15 cellular contexts compared by ENCODE assay signal in genomic region chr7:55145606-55146005, GRCh38.
DNase-seq lines count a peak whose midpoint lies in the region; ATAC-seq and TF ChIP-seq lines count a peak whose summit lies in the region.
"Had no signal": no experiment of that assay in that cellular context is flagged by ENCODE, and none has a peak within 500 bp of the region (broad histone marks: within the 10 kb centered on the region; RNA-seq: fewer than 3 reads in every experiment).

No MANE protein-coding gene starts in this region.

- no peak overlapping the region for H3K27ac ChIP-seq in endodermal cell (ENCODE audit: low read depth, low read length)
- no peak overlapping the region for H3K27ac ChIP-seq in spleen
- no peak overlapping the region for H3K27ac ChIP-seq in upper lobe of left lung
- H3K27ac ChIP-seq: C4-2B had no signal

- H3K36me3 Mint-ChIP-seq in HFFc6 (ENCODE audit: low read depth) (peaks cover 67% of the 10 kb centered on the region), endodermal cell (ENCODE audit: low read depth) (no peaks in the 10 kb centered on the region), glutamatergic neuron (ENCODE audit: unreplicated experiment) (peaks cover 9% of the 10 kb centered on the region)

- ATAC-seq in upper lobe of left lung (ENCODE audit: low FRiP score in 2 of 2) = no peak
- no peak for ATAC-seq in HG02885 (IDR thresholded peaks at IDR 0.05; ENCODE audit: poor library complexity, unreplicated experiment)
- ATAC-seq: GM12878 had no signal

- H3K9me3 Mint-ChIP-seq in HFFc6 (no peaks in the 10 kb centered on the region), endodermal cell (no peaks in the 10 kb centered on the region), glutamatergic neuron (ENCODE audit: unreplicated experiment) (peaks cover 5% of the 10 kb centered on the region)
- H3K9me3 Mint-ChIP-seq: CD4-positive, alpha-beta T cell; H9 had no signal

- no peaks in the 10 kb centered on the region for H3K27me3 ChIP-seq in endodermal cell (ENCODE audit: control insufficient read depth, insufficient read depth, low read length, poor library complexity, severe bottlenecking)
- H3K27me3 ChIP-seq in spleen (replicated peaks in 1 of 7) = peaks cover 0 to 12% (median 0%) of the 10 kb centered on the region in 7 donors
- H3K27me3 ChIP-seq in upper lobe of left lung = no peaks in the 10 kb centered on the region

- TF ChIP-seq EP300 in upper lobe of left lung (IDR thresholded peaks at IDR 0.05) = no peak

- TF ChIP-seq POLR2A in spleen (IDR thresholded peaks at IDR 0.05) (no peak), upper lobe of left lung (IDR thresholded peaks at IDR 0.05) (no peak)

- H3K9me3 ChIP-seq in endodermal cell (ENCODE audit: control insufficient read depth, low read length) (no peaks in the 10 kb centered on the region), spleen (no peaks in the 10 kb centered on the region), upper lobe of left lung (no peaks in the 10 kb centered on the region)

- H3K4me1 Mint-ChIP-seq in HFFc6 (ENCODE audit: low read depth) = peaks cover 31% of the 10 kb centered on the region
- peaks cover 1% of the 10 kb centered on the region for H3K4me1 Mint-ChIP-seq in endodermal cell
- H3K4me1 Mint-ChIP-seq in glutamatergic neuron (ENCODE audit: low read depth, unreplicated experiment) = peaks cover 27% of the 10 kb centered on the region

- TF ChIP-seq CTCF in HFFc6 (IDR thresholded peaks at IDR 0.05) (no peak), endodermal cell (conservative IDR thresholded peaks at IDR 0.05) (no peak), glutamatergic neuron (IDR thresholded peaks at IDR 0.05; ENCODE audit: partially characterized antibody, unreplicated experiment) (no peak), spleen (IDR thresholded peaks at IDR 0.05 in 8 of 11, conservative IDR thresholded peaks at IDR 0.05 in 3 of 11) (no peak), upper lobe of left lung (IDR thresholded peaks at IDR 0.05) (no peak)

- peaks cover 2% of the 10 kb centered on the region for H3K27me3 Mint-ChIP-seq in HFFc6 (ENCODE audit: insufficient read depth)
- H3K27me3 Mint-ChIP-seq in endodermal cell (ENCODE audit: insufficient read depth) = no peaks in the 10 kb centered on the region
- peaks cover 2% of the 10 kb centered on the region for H3K27me3 Mint-ChIP-seq in glutamatergic neuron (ENCODE audit: unreplicated experiment)

- H3K4me1 ChIP-seq in endodermal cell (ENCODE audit: control insufficient read depth, insufficient read depth, low read length) (no peaks in the 10 kb centered on the region), spleen (peaks cover 0 to 6% (median 0%) of the 10 kb centered on the region in 6 donors), upper lobe of left lung (peaks cover 0 to 5% (median 3%) of the 10 kb centered on the region in 4 donors)

- H3K9ac ChIP-seq in endodermal cell (ENCODE audit: extremely low read depth, low read length, poor library complexity, severe bottlenecking) = no peak overlapping the region

- H3K4me3 ChIP-seq in endodermal cell (ENCODE audit: low read length) (no peak overlapping the region), spleen (no peak overlapping the region), upper lobe of left lung (no peak overlapping the region)
- H3K4me3 ChIP-seq: GM12878 had no signal

- 87 to 90% methylated on average over 3 to 4 of the region's 4 CpGs for WGBS in endodermal cell (ENCODE audit: insufficient coverage in 1 of 2, insufficient read length in 1 of 2), 2 experiments
- WGBS in spleen, 5 donors = 72 to 83% (median 81%) methylated on average over 4 of the region's 4 CpGs
- WGBS in upper lobe of left lung, 2 donors = 82 to 85% methylated on average over 4 of the region's 4 CpGs

- H3K36me3 ChIP-seq in endodermal cell (ENCODE audit: control insufficient read depth, insufficient read depth, low read length) = no peaks in the 10 kb centered on the region
- H3K36me3 ChIP-seq in spleen = peaks cover 0 to 46% (median 0%) of the 10 kb centered on the region in 6 donors
- peaks cover 9 to 57% (median 19%) of the 10 kb centered on the region in 4 donors for H3K36me3 ChIP-seq in upper lobe of left lung

- no peak for DNase-seq in HFFc6
- no peak for DNase-seq in endodermal cell
- DNase-seq in glutamatergic neuron = no peak
- peak; percentile 25 for DNase-seq in spleen
- DNase-seq in upper lobe of left lung = no peak
- no peak for DNase-seq in NCI-H2227 treated with DMSO at 0.1 percent for 48 hours (lab: John Stamatoyannopoulos, UW)
- DNase-seq: AML-193; CD4-positive, alpha-beta T cell; DMS79 treated with DMSO at 0.1 percent for 48 hours; GF-D8; H9; KG1 had no signal

- H3K4me3 Mint-ChIP-seq in HFFc6 (no peak overlapping the region), endodermal cell (no peak overlapping the region), glutamatergic neuron (ENCODE audit: unreplicated experiment) (no peak overlapping the region)
- H3K4me3 Mint-ChIP-seq: CD4-positive, alpha-beta T cell; H9 had no signal

- intact Hi-C loops in spleen (cut with DNase I; ENCODE audit: low total_unique reads) = no loop called here

- peak overlapping the region; percentile 36 for H3K27ac Mint-ChIP-seq in HFFc6
- peak overlapping the region; percentile 15 for H3K27ac Mint-ChIP-seq in endodermal cell
- H3K27ac Mint-ChIP-seq in glutamatergic neuron (ENCODE audit: unreplicated experiment) = peak overlapping the region; percentile 49
- H3K27ac Mint-ChIP-seq: CD4-positive, alpha-beta T cell had no signal
